Comparison of ENCODE assay signal across 26 cellular contexts in genomic region chr20:61537721-61538480, GRCh38.
"Had no signal": no experiment of that assay in that cellular context is flagged by ENCODE, and none has a peak within 500 bp of the region (broad histone marks: within the 10 kb centered on the region; RNA-seq: fewer than 3 reads in every experiment).

No MANE protein-coding gene starts in this region.

- H3K27me3 ChIP-seq: colonic mucosa, right atrium auricular region, thyroid gland, vagina had no signal

- H3K36me3 Mint-ChIP-seq: immature natural killer cell; naive thymus-derived CD8-positive, alpha-beta T cell; stimulated activated effector memory CD8-positive, alpha-beta T cell treated with anti-CD3 and anti-CD28 coated beads, Interleukin-12 subunit alpha, Interleukin-12 subunit beta, amount 100 ng/mL, for 72 hours had no signal

- H3K4me3 Mint-ChIP-seq: dendritic cell treated with granulocyte-macrophage colony-stimulating factor and Interleukin-4, amounts not matched to agents 40 ng/mL and 50 ng/mL, for 4 days; immature natural killer cell; naive thymus-derived CD8-positive, alpha-beta T cell; nephron progenitor cell; stimulated activated effector memory CD8-positive, alpha-beta T cell treated with anti-CD3 and anti-CD28 coated beads, Interleukin-12 subunit alpha, Interleukin-12 subunit beta, amount 100 ng/mL, for 72 hours had no signal

- DNase-seq: colonic mucosa; effector CD8-positive, alpha-beta T cell; esophagus squamous epithelium; foreskin melanocyte; glutamatergic neuron; heart right ventricle; hippocampal formation; immature natural killer cell; islet precursor cell; left ventricle myocardium superior; lower lobe of right lung; naive thymus-derived CD8-positive, alpha-beta T cell; nephron progenitor cell; stimulated activated CD4-positive, alpha-beta T cell treated with anti-CD3 and anti-CD28 coated beads, Interleukin-2, amount 100 ng/mL, for 24 hours; stimulated activated CD4-positive, alpha-beta T cell treated with anti-CD3 and anti-CD28 coated beads, Interleukin-4, amount 100 ng/mL, for 24 hours; stimulated activated naive CD4-positive, alpha-beta T cell treated with Interleukin-2 at 50 U/mL for 16 hours; stomach; thyroid gland; trophoblast cell had no signal

- ATAC-seq: heart right ventricle; left ventricle myocardium superior; lower lobe of right lung; naive thymus-derived CD8-positive, alpha-beta T cell; sciatic nerve; stimulated activated effector memory CD8-positive, alpha-beta T cell treated with anti-CD3 and anti-CD28 coated beads, Interleukin-12 subunit alpha, Interleukin-12 subunit beta, amount 100 ng/mL, for 72 hours had no signal

- H3K9me3 Mint-ChIP-seq: dendritic cell treated with granulocyte-macrophage colony-stimulating factor and Interleukin-4, amounts not matched to agents 40 ng/mL and 50 ng/mL, for 4 days; nephron progenitor cell; stimulated activated effector memory CD8-positive, alpha-beta T cell treated with anti-CD3 and anti-CD28 coated beads, Interleukin-12 subunit alpha, Interleukin-12 subunit beta, amount 100 ng/mL, for 72 hours had no signal

- H3K27ac Mint-ChIP-seq: dendritic cell treated with granulocyte-macrophage colony-stimulating factor and Interleukin-4, amounts not matched to agents 40 ng/mL and 50 ng/mL, for 4 days; immature natural killer cell; naive thymus-derived CD8-positive, alpha-beta T cell; nephron progenitor cell; stimulated activated effector memory CD8-positive, alpha-beta T cell treated with anti-CD3 and anti-CD28 coated beads, Interleukin-12 subunit alpha, Interleukin-12 subunit beta, amount 100 ng/mL, for 72 hours had no signal

- H3K4me1 Mint-ChIP-seq: immature natural killer cell; naive thymus-derived CD8-positive, alpha-beta T cell; nephron progenitor cell; stimulated activated effector memory CD8-positive, alpha-beta T cell treated with anti-CD3 and anti-CD28 coated beads, Interleukin-12 subunit alpha, Interleukin-12 subunit beta, amount 100 ng/mL, for 72 hours had no signal

- FAIRE-seq: endothelial cell of umbilical vein had no signal

- H3K27me3 Mint-ChIP-seq: dendritic cell treated with granulocyte-macrophage colony-stimulating factor and Interleukin-4, amounts not matched to agents 40 ng/mL and 50 ng/mL, for 4 days; naive thymus-derived CD8-positive, alpha-beta T cell had no signal

- H3K4me3 ChIP-seq: colonic mucosa, esophagus squamous epithelium, heart right ventricle, lower lobe of right lung, prostate gland, right atrium auricular region, stomach, thyroid gland, vagina had no signal

- H3K4me1 ChIP-seq: colonic mucosa, esophagus squamous epithelium, heart right ventricle, lower lobe of right lung, prostate gland, right atrium auricular region, stomach, thyroid gland, vagina had no signal

- H3K27ac ChIP-seq: colonic mucosa, esophagus squamous epithelium, heart right ventricle, lower lobe of right lung, prostate gland, right atrium auricular region, stomach, thyroid gland, vagina had no signal

- H3K9me3 ChIP-seq: colonic mucosa, esophagus squamous epithelium, heart right ventricle, lower lobe of right lung, prostate gland, right atrium auricular region, stomach, thyroid gland, vagina had no signal

- H3K36me3 ChIP-seq: colonic mucosa, esophagus squamous epithelium, heart right ventricle, lower lobe of right lung, prostate gland, right atrium auricular region, stomach, thyroid gland, vagina had no signal
